Comparison of ENCODE assay signal across 19 cellular contexts in the genomic region with DNA sequence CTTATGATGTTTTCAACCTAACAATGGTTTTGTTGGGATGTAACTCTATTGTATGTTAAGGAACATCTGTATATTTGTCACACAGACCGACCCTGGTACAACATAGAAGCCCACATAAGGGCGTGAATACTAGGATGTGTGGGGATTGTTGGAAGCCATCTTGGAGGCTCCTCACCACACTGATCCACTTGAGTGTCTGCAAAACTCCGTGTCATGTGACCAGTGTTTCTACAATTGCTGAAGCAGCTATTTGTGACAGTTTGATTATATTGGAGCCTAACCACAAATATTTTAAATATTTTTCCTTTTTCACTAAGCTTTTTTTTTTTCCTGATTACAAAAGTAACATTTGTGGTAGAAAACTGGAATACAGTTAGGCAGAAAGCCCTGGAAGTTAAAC. TPM values are rescaled to one million over a fixed set of nuclear protein-coding genes. Genes with fewer than 3 reads are reported as not detected.
DNase-seq lines count a peak whose midpoint lies in the region; ATAC-seq, FAIRE-seq and TF ChIP-seq lines count a peak whose summit lies in the region.
"Had no signal": no experiment of that assay in that cellular context is flagged by ENCODE, and none has a peak within 500 bp of the region (broad histone marks: within the 10 kb centered on the region; RNA-seq: fewer than 3 reads in every experiment).

No MANE protein-coding gene starts in this region.

- peaks cover 12 to 45% (median 38%) of the 10 kb centered on the region in 5 donors for H3K36me3 Mint-ChIP-seq in naive thymus-derived CD4-positive, alpha-beta T cell
- H3K36me3 Mint-ChIP-seq: natural killer cell had no signal

- H3K23me2 ChIP-seq in H1 (ENCODE audit: low read depth, low read length): no peaks in the 10 kb centered on the region; the same call in 1 of the 2 replicates

- no peak overlapping the region for H3K23ac ChIP-seq in H1 (ENCODE audit: insufficient read length)

- no peak for TF ChIP-seq RAD21 in H1 (IDR thresholded peaks at IDR 0.05 in 1 of 2, conservative IDR thresholded peaks at IDR 0.05 in 1 of 2; ENCODE audit: low read depth in 2 of 2, low read length in 2 of 2)

- no peak for TF ChIP-seq CTCF in AG10803 (conservative IDR thresholded peaks at IDR 0.05; ENCODE audit: low read length)
- no peak for TF ChIP-seq CTCF in H1 (IDR thresholded peaks at IDR 0.05; ENCODE audit: control extremely low read depth in 1 of 3, insufficient read depth in 1 of 3, low read depth in 1 of 3, low read length in 3 of 3)
- no peak for TF ChIP-seq CTCF in psoas muscle (IDR thresholded peaks at IDR 0.05)

- peak in 1 of 4 donors; percentile 35 for ATAC-seq in psoas muscle
- no peak for ATAC-seq in naive thymus-derived CD4-positive, alpha-beta T cell
- ATAC-seq: natural killer cell, T-cell had no signal

- no peak overlapping the region for H4K91ac ChIP-seq in H1 (replicated peaks; ENCODE audit: insufficient read length, low read length)

- H3K27me3 ChIP-seq in H1 (replicated peaks in 1 of 4; ENCODE audit: control insufficient read depth in 3 of 4, extremely low read depth in 1 of 4, insufficient read depth in 3 of 4, low read length in 3 of 4) (no peaks in the 10 kb centered on the region), psoas muscle (ENCODE audit: insufficient read depth in 3 of 3, low read length in 2 of 3) (no peaks in the 10 kb centered on the region)
- H3K27me3 ChIP-seq in naive thymus-derived CD4-positive, alpha-beta T cell (ENCODE audit: control insufficient read depth in 2 of 2, insufficient read depth in 2 of 2, low read length in 2 of 2): no peaks in the 10 kb centered on the region

- FAIRE-seq in H1 (lab: Jason Lieb, UNC): no peak

- no peak overlapping the region for H3K18ac ChIP-seq in H1 (ENCODE audit: extremely low read depth, low read length)

- DNase-seq in AG10803 (ENCODE audit: low read depth): peak; percentile 83
- DNase-seq in LHCN-M2 (ENCODE audit: low read depth): peak; percentile 12
- no peak for DNase-seq in H1 (ENCODE audit: low read depth in 1 of 2, low spot score in 2 of 2)
- no peak for DNase-seq in psoas muscle
- no peak for DNase-seq in HK-2 (ENCODE audit: unreplicated experiment)
- no peak for DNase-seq in naive thymus-derived CD4-positive, alpha-beta T cell
- DNase-seq in posterior cingulate gyrus: no peak
- DNase-seq in COLO668 (lab: John Stamatoyannopoulos, UW; ENCODE audit: unreplicated experiment): no peak
- DNase-seq: activated CD4-positive, alpha-beta T cell treated with anti-CD3 and anti-CD28 coated beads, Interleukin-2, amount 50 U/mL, for 48 hours; activated T-cell treated with anti-CD3 and anti-CD28 coated beads, Interleukin-2, amount 50 U/mL, for 1 hour; Calu3; effector CD8-positive, alpha-beta T cell; GF-D8; natural killer cell; NCI-H2171; NCI-H82; T-cell had no signal

- no peak overlapping the region for H2BK5ac ChIP-seq in H1 (ENCODE audit: low read depth, low read length)

- no peak overlapping the region for H3K9ac ChIP-seq in H1 (replicated peaks in 1 of 4; ENCODE audit: extremely low read depth in 1 of 4, low read depth in 3 of 4, low read length in 3 of 4)

- H2BK120ac ChIP-seq in H1 (replicated peaks; ENCODE audit: low read depth, low read length): no peak overlapping the region

- no peak overlapping the region for H2BK12ac ChIP-seq in H1 (ENCODE audit: low read depth, low read length)

- peaks cover 3 to 61% (median 52%) of the 10 kb centered on the region in 7 donors for H3K4me1 Mint-ChIP-seq in naive thymus-derived CD4-positive, alpha-beta T cell

- H2AK5ac ChIP-seq in H1 (ENCODE audit: low read depth, low read length): no peak overlapping the region

- H3K4me3 Mint-ChIP-seq in naive thymus-derived CD4-positive, alpha-beta T cell: no peak overlapping the region
- H3K4me3 Mint-ChIP-seq: activated naive CD8-positive, alpha-beta T cell; B cell; natural killer cell; T-cell had no signal

- TF ChIP-seq EP300 in H1 (IDR thresholded peaks at IDR 0.05; ENCODE audit: borderline replicate concordance in 1 of 2, low read depth in 2 of 2, low read length in 2 of 2): no peak

- H4K5ac ChIP-seq in H1 (ENCODE audit: insufficient read length, low read depth, low read length): no peak overlapping the region

- POLR2A ChIA-PET in H1 (lab: Charles Lee; ENCODE audit: partially characterized antibody): no interaction called here
- POLR2A ChIA-PET in naive thymus-derived CD4-positive, alpha-beta T cell (lab: Charles Lee): no interaction called here

- WGBS in H1 (ENCODE audit: extremely low coverage in 1 of 2, insufficient coverage in 1 of 2, insufficient read length in 1 of 2, insufficient replicate concordance in 2 of 2, low coverage in 1 of 2, low lambda C conversion rate in 2 of 2, missing lambda C conversion rate in 1 of 2), 2 experiments: 90% methylated on average over 3 of the region's 3 CpGs; no CpG with 5 or more reads in 1 of the 2 experiments
- 89 to 90% (median 89%) methylated on average over 3 of the region's 3 CpGs for WGBS in psoas muscle, 3 donors

- no peaks in the 10 kb centered on the region for H3K36me3 ChIP-seq in H1 (ENCODE audit: control insufficient read depth in 2 of 4, insufficient read depth in 4 of 4, low read length in 3 of 4)
- H3K36me3 ChIP-seq in psoas muscle (ENCODE audit: insufficient read depth in 1 of 2, low read depth in 1 of 2): no peaks in the 10 kb centered on the region
- H3K36me3 ChIP-seq in naive thymus-derived CD4-positive, alpha-beta T cell (ENCODE audit: control insufficient read depth in 2 of 3, insufficient read depth in 3 of 3, low read length in 3 of 3): no peaks in the 10 kb centered on the region

- no peak overlapping the region for H2BK20ac ChIP-seq in H1 (ENCODE audit: low read length)

- H3K27me3 Mint-ChIP-seq in naive thymus-derived CD4-positive, alpha-beta T cell: no peaks in the 10 kb centered on the region
- H3K27me3 Mint-ChIP-seq: activated naive CD8-positive, alpha-beta T cell; B cell; T-cell had no signal

- no peak overlapping the region for H3K27ac Mint-ChIP-seq in naive thymus-derived CD4-positive, alpha-beta T cell
- H3K27ac Mint-ChIP-seq: activated naive CD8-positive, alpha-beta T cell; B cell; natural killer cell; T-cell had no signal

- no peak overlapping the region for H2BK15ac ChIP-seq in H1 (ENCODE audit: low read length)

- H3K79me1 ChIP-seq in H1 (ENCODE audit: low read depth, low read length): peaks cover 2% of the 10 kb centered on the region; the same call in 1 of the 2 replicates

- H4K8ac ChIP-seq in H1 (ENCODE audit: extremely low read depth, insufficient read depth, low read length): no peak overlapping the region

- H3K9me3 Mint-ChIP-seq in naive thymus-derived CD4-positive, alpha-beta T cell: peaks cover 0 to 14% (median 3%) of the 10 kb centered on the region in 11 donors
- H3K9me3 Mint-ChIP-seq: natural killer cell had no signal

- H3K4ac ChIP-seq in H1 (replicated peaks; ENCODE audit: insufficient read length, low read depth, low read length): peak overlapping the region; percentile 44

- CTCF ChIA-PET in H1 (lab: Charles Lee; ENCODE audit: partially characterized antibody): interaction anchor here (1.2 to 1.5 kb wide), 2 partner anchors 27 to 70 kb away, joined by 5 to 7 read pairs; no protein-coding TSS in a partner anchor
- CTCF ChIA-PET in naive thymus-derived CD4-positive, alpha-beta T cell (lab: Charles Lee): no interaction called here

- H3K4me2 ChIP-seq in H1 (ENCODE audit: insufficient read depth in 1 of 2, low read depth in 2 of 2, low read length in 2 of 2): no peak overlapping the region

- H4K20me1 ChIP-seq in H1 (replicated peaks in 1 of 2; ENCODE audit: control insufficient read depth in 1 of 2, insufficient read depth in 2 of 2, low read length in 2 of 2): peaks cover 0 to 2% of the 10 kb centered on the region in 2 experiments

- intact Hi-C loops in psoas muscle (cut with DNase I) (no loop called here), posterior cingulate gyrus (cut with DNase I) (no loop called here)
- intact Hi-C loops in naive thymus-derived CD4-positive, alpha-beta T cell (cut with micrococcal nuclease): loop anchor here in 1 of 2 donors (5.0 kb wide), 1 partner anchor 41 kb away; no protein-coding TSS in a partner anchor

- no peak overlapping the region for H2AFZ ChIP-seq in H1 (ENCODE audit: low read length)

- H3K4me1 ChIP-seq in H1 (replicated peaks in 1 of 4; ENCODE audit: control insufficient read depth in 3 of 4, insufficient read depth in 4 of 4, low read length in 3 of 4): no peaks in the 10 kb centered on the region
- H3K4me1 ChIP-seq in psoas muscle: peaks cover 25% of the 10 kb centered on the region
- H3K4me1 ChIP-seq in naive thymus-derived CD4-positive, alpha-beta T cell (ENCODE audit: control insufficient read depth in 2 of 2, insufficient read depth in 2 of 2, low read length in 2 of 2): no peaks in the 10 kb centered on the region

- H3K9me3 ChIP-seq in H1 (ENCODE audit: insufficient read depth in 2 of 2, low read depth in 1 of 2, low read length in 1 of 2) (0 out of 4 replicates have a peak, but pooled peaks cover 0 to 4% of the 10 kb centered on the region in 2 experiments), psoas muscle (peaks cover 5% of the 10 kb centered on the region)
- no peaks in the 10 kb centered on the region for H3K9me3 ChIP-seq in naive thymus-derived CD4-positive, alpha-beta T cell (ENCODE audit: control insufficient read depth in 2 of 3, low read length in 3 of 3)

- no peak overlapping the region for H3K14ac ChIP-seq in H1 (ENCODE audit: insufficient read length)

- H3K4me3 ChIP-seq in AG10803 (ENCODE audit: low read length): no peak overlapping the region
- no peak overlapping the region for H3K4me3 ChIP-seq in H1 (ENCODE audit: extremely low read depth in 1 of 4, insufficient read depth in 2 of 4, low read depth in 3 of 4, low read length in 4 of 4)
- no peak overlapping the region for H3K4me3 ChIP-seq in psoas muscle
- H3K4me3 ChIP-seq in naive thymus-derived CD4-positive, alpha-beta T cell (ENCODE audit: low read length): no peak overlapping the region

- no peak overlapping the region for H3K56ac ChIP-seq in H1 (replicated peaks; ENCODE audit: insufficient read length, low read depth, low read length)

- H3K27ac ChIP-seq in H1 (ENCODE audit: low read depth, low read length): no peak overlapping the region
- H3K27ac ChIP-seq in psoas muscle: peak overlapping the region; percentile 66
- no peak overlapping the region for H3K27ac ChIP-seq in naive thymus-derived CD4-positive, alpha-beta T cell (ENCODE audit: low read depth, low read length)

- TF ChIP-seq POLR2A in H1 (IDR thresholded peaks at IDR 0.05; ENCODE audit: control extremely low read depth in 1 of 2, low read depth in 2 of 2, low read length in 2 of 2): no peak

- peaks cover 0 to 85% of the 10 kb centered on the region in 2 experiments; a peak in 2 of 4 replicates for H3K79me2 ChIP-seq in H1 (ENCODE audit: control insufficient read depth in 1 of 2, insufficient read depth in 2 of 2, low read length in 2 of 2)

RNA-seq across cellular contexts. Expression of gene RALA, which starts 27.9 kb away (rescaled TPM):
- total RNA-seq in LHCN-M2 (2014; rRNA removed) (17.0 and 18.3 TPM in 2 replicates), psoas muscle (10 to 100 TPM; 15.7 to 19.3 (median 17.7) TPM)
- 49.9 TPM for polyA plus RNA-seq in LHCN-M2 (2012)
- total RNA-seq in H1 (2021; fragmentation: NEBNext Ultra II Directional; extraction: Animal tissue kit (Norgen Biotek cat#: 25700)): 68.5 and 72.8 TPM in 2 replicates
- polyA plus RNA-seq in H1 (2011; rRNA removed) (13.2 and 24.1 TPM in 2 replicates), psoas muscle (10 to 100 TPM; 15.1 to 33.9 (median 28.7) TPM)
- polyA plus RNA-seq in H1 (2011; cell fraction: cytosol; rRNA removed): 28.5 TPM
- 8.0 TPM for polyA plus RNA-seq in H1 (2011; cell fraction: nucleus; rRNA removed)
- polyA plus RNA-seq in H1 (2012, experiment 1 of 2): 36.6 to 59.4 TPM (median 39.1 TPM) in 4 replicates
- polyA plus RNA-seq in H1 (2012, experiment 2 of 2): 8.6 TPM
- polyA plus RNA-seq in H1 (2013, experiment 1 of 2): 53.4 TPM
- polyA plus RNA-seq in H1 (2013, experiment 2 of 2): 56.7 TPM
- 36.5 and 37.2 TPM in 2 replicates for polyA minus RNA-seq in H1 (2011; rRNA and poly(A)+ RNA removed)
- polyA minus RNA-seq in H1 (2011; cell fraction: cytosol; rRNA and poly(A)+ RNA removed): 52.2 TPM
- polyA minus RNA-seq in H1 (2011; cell fraction: nucleus; rRNA and poly(A)+ RNA removed): 31.1 TPM
- 10 to 100 TPM; 24.8 to 48.2 (median 32.8) TPM for total RNA-seq in naive thymus-derived CD4-positive, alpha-beta T cell
- 10 to 100 TPM; 40.2 to 44.3 TPM for polyA plus RNA-seq in naive thymus-derived CD4-positive, alpha-beta T cell

Comparison
In these comparisons a context has a peak if more than half of its experiments do, and no peak if none do; other contexts are left out.
1. DNase-seq: peak in AG10803 (single experiment) and LHCN-M2 (single experiment); none in H1 (0 of 2), psoas muscle (0 of 2), HK-2 (single experiment), naive thymus-derived CD4-positive, alpha-beta T cell (0 of 9), posterior cingulate gyrus (0 of 10) and COLO668 (single experiment).